ENCODE assay signal across 6 cellular contexts in the genomic region with DNA sequence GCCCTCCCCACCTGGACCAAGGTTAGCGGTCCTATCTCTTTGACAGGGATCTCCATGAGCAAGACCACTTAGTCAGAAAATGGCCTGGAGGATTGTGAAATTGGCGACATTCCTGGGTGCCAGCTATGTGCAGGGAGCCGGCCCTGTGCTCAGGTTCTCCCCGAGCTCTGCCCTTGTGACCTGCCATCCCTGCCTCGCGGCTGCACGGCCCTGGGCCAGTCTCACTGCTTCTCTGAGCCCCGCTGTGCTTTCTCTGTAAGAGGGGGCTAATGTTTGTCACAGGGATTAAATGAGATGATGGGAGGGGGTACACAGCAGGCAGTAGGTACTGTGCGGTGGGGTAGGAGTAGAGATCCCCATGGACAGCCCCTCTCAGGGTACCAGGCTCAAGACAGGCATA.
"Had no signal": no experiment of that assay in that cellular context is flagged by ENCODE, and none has a peak within 500 bp of the region (broad histone marks: within the 10 kb centered on the region; RNA-seq: fewer than 3 reads in every experiment).

No MANE protein-coding gene starts in this region.

- H3K27me3 Mint-ChIP-seq: IgD-negative memory B cell had no signal

- FAIRE-seq: H1, H54 had no signal

- DNase-seq: H9, HCEC 1CT had no signal

- H3K36me3 Mint-ChIP-seq: IgD-negative memory B cell had no signal

- H3K4me1 Mint-ChIP-seq: IgD-negative memory B cell had no signal

- H3K4me3 ChIP-seq: GM23338 had no signal

- H3K9me3 Mint-ChIP-seq: GM23338, H9, IgD-negative memory B cell had no signal

- ATAC-seq: GM23338 had no signal

- H3K4me2 ChIP-seq: GM23338 had no signal

- H3K27ac Mint-ChIP-seq: GM23338 had no signal

- H3K4me3 Mint-ChIP-seq: GM23338, H9, IgD-negative memory B cell had no signal

- H2AFZ ChIP-seq: GM23338 had no signal
